7 cellular contexts compared by ENCODE assay signal in the genomic region with DNA sequence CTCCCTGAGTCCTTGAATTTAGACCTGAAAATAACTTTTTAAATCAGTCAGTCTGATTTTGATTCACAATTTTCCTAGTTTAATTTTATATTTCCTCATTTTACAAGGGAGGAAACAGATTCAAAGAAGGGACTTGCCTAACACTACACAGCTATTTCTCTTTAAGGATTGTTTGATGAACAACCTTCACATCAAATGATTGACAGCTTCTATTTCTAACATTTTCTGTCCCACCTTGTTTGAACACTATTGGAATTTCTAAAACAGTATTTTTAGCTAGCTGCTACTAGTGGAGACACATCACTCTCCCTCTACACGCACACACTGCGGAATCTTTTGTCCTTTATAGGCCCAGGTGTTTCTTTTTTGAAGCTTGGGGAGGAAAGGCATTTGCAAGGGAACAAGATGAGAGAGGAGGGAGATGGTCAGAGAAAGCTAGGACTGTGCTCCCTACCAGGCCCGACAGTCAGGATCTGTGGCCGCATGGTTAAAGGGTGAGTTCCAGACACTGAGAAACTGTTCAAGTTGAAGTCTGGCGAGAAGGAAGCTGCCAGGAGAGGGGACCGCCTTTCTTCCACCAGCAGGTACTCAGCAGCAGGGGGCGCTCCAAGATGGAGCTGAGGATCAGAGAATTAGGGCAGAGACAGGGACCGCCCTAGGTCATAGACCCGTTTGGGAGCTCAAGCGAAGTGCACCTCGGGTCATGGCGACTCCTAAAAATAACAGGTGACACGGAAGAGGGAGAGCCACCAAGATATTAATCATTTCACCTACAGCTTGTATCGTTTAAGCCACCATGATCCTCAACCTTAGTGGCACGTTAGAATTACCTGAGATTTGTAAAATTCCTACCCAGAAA. TPM values are rescaled to one million over a fixed set of nuclear protein-coding genes. Genes with fewer than 3 reads are reported as not detected.
A peak's percentile ranks its signal among the peaks of the same experiment; 100 is the strongest.
DNase-seq lines count a peak whose midpoint lies in the region; ATAC-seq and TF ChIP-seq lines count a peak whose summit lies in the region.

No MANE protein-coding gene starts in this region.

- H3K27me3 Mint-ChIP-seq in activated CD8-positive, alpha-beta memory T cell treated with anti-CD3 and anti-CD28 coated beads, Interleukin-2, amount 10 ng/mL, durations not matched to agents 7 days and 5 days = no peaks in the 10 kb centered on the region

- CTCF ChIA-PET in activated CD8-positive, alpha-beta memory T cell treated with anti-CD3 and anti-CD28 coated beads, Interleukin-2, amount 10 ng/mL, durations not matched to agents 7 days and 5 days (lab: Charles Lee) = interaction anchor here (0.6 to 3.9 kb wide), 43 partner anchors 8 to 560 kb away, joined by 3 to 37 read pairs (median 4); partner anchors contain the start of genes CTNNA3, DNAJC12, HERC4 and SIRT1

- no peak overlapping the region for H3K9ac ChIP-seq in fibroblast of lung (ENCODE audit: insufficient read depth, low read length)
- no peak overlapping the region for H3K9ac ChIP-seq in smooth muscle cell (ENCODE audit: low read depth)

- no peaks in the 10 kb centered on the region for H3K79me2 ChIP-seq in fibroblast of lung (ENCODE audit: control insufficient read depth, insufficient read depth, low read length)
- no peaks in the 10 kb centered on the region for H3K79me2 ChIP-seq in smooth muscle cell (ENCODE audit: low read depth)

- H3K9me3 Mint-ChIP-seq in activated CD8-positive, alpha-beta memory T cell treated with anti-CD3 and anti-CD28 coated beads, Interleukin-2, amount 10 ng/mL, durations not matched to agents 7 days and 5 days (ENCODE audit: low read depth) = no peaks in the 10 kb centered on the region

- H3K4me3 Mint-ChIP-seq in activated CD8-positive, alpha-beta memory T cell treated with anti-CD3 and anti-CD28 coated beads, Interleukin-2, amount 10 ng/mL, durations not matched to agents 7 days and 5 days = peak overlapping the region; percentile 5

- H3K4me3 ChIP-seq in fibroblast of lung (replicated peaks in 1 of 4; ENCODE audit: control extremely low read depth in 1 of 4, insufficient read depth in 1 of 4, low read depth in 3 of 4, low read length in 4 of 4) (no peak overlapping the region), smooth muscle cell (no peak overlapping the region)

- no peaks in the 10 kb centered on the region for H3F3A ChIP-seq in smooth muscle cell (ENCODE audit: low read depth)

- no peaks in the 10 kb centered on the region for H3K9me3 ChIP-seq in fibroblast of lung (ENCODE audit: control insufficient read depth, insufficient read depth, low read depth, low read length)
- no peaks in the 10 kb centered on the region for H3K9me3 ChIP-seq in smooth muscle cell (replicated peaks; ENCODE audit: low read depth)

- H3K27ac Mint-ChIP-seq in activated CD8-positive, alpha-beta memory T cell treated with anti-CD3 and anti-CD28 coated beads, Interleukin-2, amount 10 ng/mL, durations not matched to agents 7 days and 5 days = peak overlapping the region; percentile 1

- H4K20me1 ChIP-seq in fibroblast of lung (ENCODE audit: control insufficient read depth, extremely low read depth, insufficient read depth, low read length) (no peaks in the 10 kb centered on the region), smooth muscle cell (ENCODE audit: low read depth) (no peaks in the 10 kb centered on the region)

- H3K4me1 Mint-ChIP-seq in activated CD8-positive, alpha-beta memory T cell treated with anti-CD3 and anti-CD28 coated beads, Interleukin-2, amount 10 ng/mL, durations not matched to agents 7 days and 5 days = peaks cover 55% of the 10 kb centered on the region

- H3K36me3 ChIP-seq in fibroblast of lung (ENCODE audit: control insufficient read depth, insufficient read depth, low read length) = no peaks in the 10 kb centered on the region
- H3K36me3 ChIP-seq in smooth muscle cell (ENCODE audit: low read depth) = no peaks in the 10 kb centered on the region

- peak; percentile 48 for DNase-seq in NCI-H748 (lab: John Stamatoyannopoulos, UW; ENCODE audit: unreplicated experiment)
- peak; percentile 87 for DNase-seq in activated CD8-positive, alpha-beta memory T cell treated with anti-CD3 and anti-CD28 coated beads, Interleukin-2, amount 10 ng/mL, durations not matched to agents 7 days and 5 days
- peak; percentile 9 to 25 for DNase-seq in fibroblast of lung (ENCODE audit: low read depth in 2 of 2)
- no peak for DNase-seq in smooth muscle cell (lab: John Stamatoyannopoulos, UW; ENCODE audit: unreplicated experiment)
- DNase-seq in NCI-H526 treated with DMSO at 0.1 percent for 48 hours (lab: John Stamatoyannopoulos, UW) = no peak

- peak; percentile 43 to 56 for TF ChIP-seq CTCF in fibroblast of lung (conservative IDR thresholded peaks at IDR 0.05 in 1 of 2, IDR thresholded peaks at IDR 0.05 in 1 of 2; ENCODE audit: low read depth in 1 of 2, low read length in 2 of 2)
- TF ChIP-seq CTCF in smooth muscle cell (IDR thresholded peaks at IDR 0.05; ENCODE audit: borderline replicate concordance, insufficient read depth, poor library complexity, severe bottlenecking) = peak; percentile 45

- H3K4me1 ChIP-seq in fibroblast of lung (ENCODE audit: control insufficient read depth, extremely low read depth, insufficient read depth, low read length) (no peaks in the 10 kb centered on the region), smooth muscle cell (ENCODE audit: low read depth) (no peaks in the 10 kb centered on the region)

- H3K27ac ChIP-seq in fibroblast of lung (ENCODE audit: insufficient read depth, low read length) (no peak overlapping the region), smooth muscle cell (ENCODE audit: low read depth) (no peak overlapping the region)

- H3K4me2 ChIP-seq in fibroblast of lung (ENCODE audit: extremely low read depth, insufficient read depth, low read length) (no peak overlapping the region), smooth muscle cell (no peak overlapping the region)

- no peaks in the 10 kb centered on the region for H3K27me3 ChIP-seq in fibroblast of lung (ENCODE audit: control insufficient read depth, insufficient read depth, low read length)
- H3K27me3 ChIP-seq in smooth muscle cell (ENCODE audit: low read depth) = no peaks in the 10 kb centered on the region

- H3K36me3 Mint-ChIP-seq in activated CD8-positive, alpha-beta memory T cell treated with anti-CD3 and anti-CD28 coated beads, Interleukin-2, amount 10 ng/mL, durations not matched to agents 7 days and 5 days = no peaks in the 10 kb centered on the region

- no peak overlapping the region for H2AFZ ChIP-seq in fibroblast of lung (ENCODE audit: low read length)
- H2AFZ ChIP-seq in smooth muscle cell (ENCODE audit: low read depth) = no peak overlapping the region

- 33% methylated on average over 15 of the region's 15 CpGs for WGBS in smooth muscle cell (ENCODE audit: low lambda C conversion rate)

- peak; percentile 74 for ATAC-seq in GM18502 (IDR thresholded peaks at IDR 0.05; ENCODE audit: poor library complexity, unreplicated experiment)
- ATAC-seq in HG02759 (IDR thresholded peaks at IDR 0.05; ENCODE audit: unreplicated experiment) = peak; percentile 78
- ATAC-seq in activated CD8-positive, alpha-beta memory T cell treated with anti-CD3 and anti-CD28 coated beads, Interleukin-2, amount 10 ng/mL, durations not matched to agents 7 days and 5 days = peak; percentile 67

RNA-seq across cellular contexts. Expression of gene DNAJC12, which starts 49.7 kb away (rescaled TPM):
- total RNA-seq in activated CD8-positive, alpha-beta memory T cell treated with anti-CD3 and anti-CD28 coated beads, Interleukin-2, amount 10 ng/mL, durations not matched to agents 7 days and 5 days = 10 to 100 TPM in 1 of 2 experiments, 1 to 10 TPM in 1; 8.8 to 40.8 TPM
- total RNA-seq in fibroblast of lung (1.8 and 3.9 TPM in 2 replicates), smooth muscle cell (2.1 and 3.7 TPM in 2 replicates)
- polyA plus RNA-seq in fibroblast of lung (1.1 and 2.3 TPM in 2 replicates), smooth muscle cell (0.82 and 1.4 TPM in 2 replicates)
- polyA plus RNA-seq in fibroblast of lung (2012) = 0.63 and 1.5 TPM in 2 replicates
- polyA minus RNA-seq in fibroblast of lung (ENCODE audit: low replicate concordance) = 2.0 TPM in 1 of 2 replicates, not detected in the other

Comparison
In these comparisons a context has a peak if more than half of its experiments do, and no peak if none do; other contexts are left out.
1. DNase-seq: peak in NCI-H748 (single experiment), activated CD8-positive, alpha-beta memory T cell treated with anti-CD3 and anti-CD28 coated beads, Interleukin-2, amount 10 ng/mL, durations not matched to agents 7 days and 5 days (single experiment) and fibroblast of lung (2 of 2); none in smooth muscle cell (single experiment) and NCI-H526 treated with DMSO at 0.1 percent for 48 hours (single experiment).
2. Peak in every context shown above with its lines, with median percentiles within 50 percentile points of each other: ATAC-seq.